In the genomic region with DNA sequence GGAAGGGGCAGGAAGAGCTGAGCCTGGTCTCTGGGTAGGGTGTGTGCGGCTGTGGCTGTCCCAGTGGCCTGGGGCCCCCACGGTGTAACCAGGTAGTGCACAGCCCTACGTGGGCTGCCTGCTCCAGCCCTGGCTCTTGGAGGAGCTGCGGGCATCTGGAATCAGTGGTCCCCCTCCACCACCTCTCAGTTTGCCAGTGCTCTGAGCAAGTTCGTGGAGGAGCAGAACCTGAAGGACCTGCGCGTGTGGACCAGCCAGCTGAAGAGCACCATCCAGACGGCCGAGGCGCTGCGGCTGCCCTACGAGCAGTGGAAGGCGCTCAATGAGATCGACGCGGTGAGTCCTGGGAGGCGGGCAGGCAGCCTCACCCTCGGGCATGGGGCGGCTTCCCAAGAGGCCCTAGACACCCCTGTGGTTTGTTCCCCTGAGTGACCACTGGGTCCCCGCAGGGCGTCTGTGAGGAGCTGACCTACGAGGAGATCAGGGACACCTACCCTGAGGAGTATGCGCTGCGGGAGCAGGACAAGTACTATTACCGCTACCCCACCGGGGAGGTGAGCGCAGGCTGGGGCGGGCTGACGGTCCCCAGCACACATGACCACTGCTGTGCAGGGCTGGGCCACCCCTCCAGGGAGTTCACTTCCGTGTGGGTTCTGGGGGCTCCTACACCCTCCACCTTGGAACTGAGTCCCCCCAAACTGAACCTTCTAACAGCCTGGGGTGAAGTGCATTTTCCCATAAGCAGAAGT, we compare ENCODE assay signal across 1 cellular context.
TF ChIP-seq lines count a peak whose summit lies in the region.

No MANE protein-coding gene starts in this region.

TF ChIP-seq in SK-N-SH treated with all-trans-retinoic acid at 6 μM for 48 hours, 23 proteins besides CTCF, POLR2A, EP300 and RAD21 (continued from another document):
- TF ChIP-seq, protein P1, sequence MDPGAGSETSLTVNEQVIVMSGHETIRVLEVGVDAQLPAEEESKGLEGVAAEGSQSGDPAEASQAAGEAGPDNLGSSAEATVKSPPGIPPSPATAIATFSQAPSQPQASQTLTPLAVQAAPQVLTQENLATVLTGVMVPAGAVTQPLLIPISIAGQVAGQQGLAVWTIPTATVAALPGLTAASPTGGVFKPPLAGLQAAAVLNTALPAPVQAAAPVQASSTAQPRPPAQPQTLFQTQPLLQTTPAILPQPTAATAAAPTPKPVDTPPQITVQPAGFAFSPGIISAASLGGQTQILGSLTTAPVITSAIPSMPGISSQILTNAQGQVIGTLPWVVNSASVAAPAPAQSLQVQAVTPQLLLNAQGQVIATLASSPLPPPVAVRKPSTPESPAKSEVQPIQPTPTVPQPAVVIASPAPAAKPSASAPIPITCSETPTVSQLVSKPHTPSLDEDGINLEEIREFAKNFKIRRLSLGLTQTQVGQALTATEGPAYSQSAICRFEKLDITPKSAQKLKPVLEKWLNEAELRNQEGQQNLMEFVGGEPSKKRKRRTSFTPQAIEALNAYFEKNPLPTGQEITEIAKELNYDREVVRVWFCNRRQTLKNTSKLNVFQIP (CRISPR knock-in tag; IDR thresholded peaks at IDR 0.05; ENCODE audit: borderline replicate concordance, low read depth) = no peak
- TF ChIP-seq, protein P2, sequence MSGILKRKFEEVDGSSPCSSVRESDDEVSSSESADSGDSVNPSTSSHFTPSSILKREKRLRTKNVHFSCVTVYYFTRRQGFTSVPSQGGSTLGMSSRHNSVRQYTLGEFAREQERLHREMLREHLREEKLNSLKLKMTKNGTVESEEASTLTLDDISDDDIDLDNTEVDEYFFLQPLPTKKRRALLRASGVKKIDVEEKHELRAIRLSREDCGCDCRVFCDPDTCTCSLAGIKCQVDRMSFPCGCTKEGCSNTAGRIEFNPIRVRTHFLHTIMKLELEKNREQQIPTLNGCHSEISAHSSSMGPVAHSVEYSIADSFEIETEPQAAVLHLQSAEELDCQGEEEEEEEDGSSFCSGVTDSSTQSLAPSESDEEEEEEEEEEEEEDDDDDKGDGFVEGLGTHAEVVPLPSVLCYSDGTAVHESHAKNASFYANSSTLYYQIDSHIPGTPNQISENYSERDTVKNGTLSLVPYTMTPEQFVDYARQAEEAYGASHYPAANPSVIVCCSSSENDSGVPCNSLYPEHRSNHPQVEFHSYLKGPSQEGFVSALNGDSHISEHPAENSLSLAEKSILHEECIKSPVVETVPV (CRISPR knock-in tag; IDR thresholded peaks at IDR 0.05) = no peak
TF ChIP-seq in SK-N-SH treated with all-trans-retinoic acid at 6 μM for 48 hours: peak in this region for 0.
